Comparison of ENCODE assay signal across 20 cellular contexts in the genomic region with DNA sequence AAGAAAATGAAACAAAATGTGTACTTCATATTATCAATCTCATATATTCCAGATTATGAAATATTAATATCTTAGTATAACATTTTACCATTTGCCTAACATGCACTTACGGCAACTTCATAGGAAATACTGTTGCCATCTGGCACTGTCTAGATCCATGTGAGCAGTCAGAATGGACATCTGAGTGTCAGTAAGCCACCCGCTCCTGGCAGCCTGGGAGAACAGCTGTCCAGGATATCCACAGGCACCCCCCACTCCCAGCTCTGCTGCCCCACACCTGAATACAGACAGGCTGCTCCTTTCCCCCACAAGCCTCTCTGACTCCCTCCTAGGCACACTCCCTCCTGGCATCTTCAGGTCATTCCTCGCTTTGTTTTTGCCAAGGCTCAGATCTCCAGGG.
DNase-seq lines count a peak whose midpoint lies in the region; ATAC-seq and TF ChIP-seq lines count a peak whose summit lies in the region.
"Had no signal": no experiment of that assay in that cellular context is flagged by ENCODE, and none has a peak within 500 bp of the region (broad histone marks: within the 10 kb centered on the region; RNA-seq: fewer than 3 reads in every experiment).

No MANE protein-coding gene starts in this region.

- H3K36me3 ChIP-seq in heart right ventricle (no peaks in the 10 kb centered on the region), trophoblast cell (ENCODE audit: control insufficient read depth in 1 of 2, insufficient read depth in 2 of 2, low read length in 2 of 2) (no peaks in the 10 kb centered on the region), testis (ENCODE audit: low read depth, missing control alignments) (no peaks in the 10 kb centered on the region)

- TF ChIP-seq CTCF in heart right ventricle (IDR thresholded peaks at IDR 0.05) (no peak), testis (IDR thresholded peaks at IDR 0.05) (no peak)

- no peak overlapping the region for H4K12ac ChIP-seq in trophoblast cell (ENCODE audit: low read depth, low read length)

- H3K27ac ChIP-seq in heart right ventricle = no peak overlapping the region
- no peak overlapping the region for H3K27ac ChIP-seq in trophoblast cell (ENCODE audit: low read depth, low read length)
- no peak overlapping the region for H3K27ac ChIP-seq in testis
- H3K27ac ChIP-seq: A549, KMS-11, RWPE1 had no signal

- DNase-seq in D341Med (ENCODE audit: low spot score) (peak; percentile 58), NCI-H69 (lab: John Stamatoyannopoulos, UW) (peak; percentile 69), heart right ventricle (no peak), trophoblast cell (no peak), testis (no peak), DMS53 treated with DMSO at 0.1 percent for 48 hours (lab: John Stamatoyannopoulos, UW; ENCODE audit: unreplicated experiment) (no peak), LoVo (ENCODE audit: low spot score) (no peak)
- DNase-seq: C1 segment of cervical spinal cord, DMS153, EL, H9, NCI-H1092 treated with DMSO at 0.1 percent for 48 hours, NCI-H1694, NCI-H2107, NCI-H345, PC-3 had no signal

- no peak overlapping the region for H3K4ac ChIP-seq in trophoblast cell (ENCODE audit: low read depth, low read length)

- intact Hi-C loops in heart right ventricle (cut with DNase I) = loop anchor here in 2 of 10 donors (5.0 to 10.0 kb wide), 2 partner anchors 46 to 121 kb away; no protein-coding TSS in a partner anchor
- intact Hi-C loops in testis (cut with DNase I; ENCODE audit: low total_unique reads) = no loop called here

- no peaks in the 10 kb centered on the region for H3K79me2 ChIP-seq in trophoblast cell (ENCODE audit: control insufficient read depth, insufficient read depth, low read length, poor library complexity)

- H2BK12ac ChIP-seq in trophoblast cell (ENCODE audit: low read length) = no peak overlapping the region

- no peak overlapping the region for H2AK5ac ChIP-seq in trophoblast cell (ENCODE audit: low read length)

- ATAC-seq in heart right ventricle (peak in 5 of 8 donors; percentile 48 to 81 (median 65)), GM19397 (IDR thresholded peaks at IDR 0.05; ENCODE audit: unreplicated experiment) (no peak)
- ATAC-seq: A549, PC-3 had no signal

- H3K23ac ChIP-seq in trophoblast cell (ENCODE audit: low read length) = no peak overlapping the region

- H3K14ac ChIP-seq in trophoblast cell (ENCODE audit: low read length) = no peak overlapping the region

- H3K79me1 ChIP-seq in trophoblast cell (ENCODE audit: low read length) = peaks cover 1% of the 10 kb centered on the region

- no peak overlapping the region for H3K18ac ChIP-seq in trophoblast cell (ENCODE audit: low read length)

- no peak overlapping the region for H2BK5ac ChIP-seq in trophoblast cell (ENCODE audit: low read depth, low read length, poor library complexity)

- H3K27me3 ChIP-seq in heart right ventricle (no peaks in the 10 kb centered on the region), trophoblast cell (ENCODE audit: insufficient read depth, low read length) (no peaks in the 10 kb centered on the region), testis (no peaks in the 10 kb centered on the region)

- no peak overlapping the region for H2BK120ac ChIP-seq in trophoblast cell (ENCODE audit: insufficient read depth, low read length, poor library complexity)

- no peak for TF ChIP-seq POLR2A in testis (IDR thresholded peaks at IDR 0.05)

- H3K9me3 ChIP-seq in heart right ventricle = peaks cover 0 to 2% (median 0%) of the 10 kb centered on the region in 11 donors
- no peaks in the 10 kb centered on the region for H3K9me3 ChIP-seq in trophoblast cell (ENCODE audit: insufficient read depth, low read depth, low read length)
- H3K9me3 ChIP-seq in testis = no peaks in the 10 kb centered on the region
- H3K9me3 ChIP-seq: A549 had no signal

- no peak overlapping the region for H3K4me2 ChIP-seq in trophoblast cell (ENCODE audit: low read length)
- H3K4me2 ChIP-seq: A549, KMS-11 had no signal

- whole genome bisulfite sequencing in heart right ventricle, 2 donors = 63 to 71% methylated on average over 3 of the region's 3 CpGs
- WGBS in trophoblast cell (ENCODE audit: extremely low coverage, insufficient coverage, insufficient read length) = no CpG with 5 or more reads among the region's 3 CpGs
- 87 to 100% methylated on average over 2 to 3 of the region's 3 CpGs for WGBS in testis, 2 donors

- no peak overlapping the region for H3K9ac ChIP-seq in trophoblast cell (ENCODE audit: low read length)
- H3K9ac ChIP-seq: KMS-11 had no signal

- peak overlapping the region; percentile 19 for H4K91ac ChIP-seq in trophoblast cell (ENCODE audit: low read depth, low read length)

- H3K4me1 ChIP-seq in heart right ventricle (peaks cover 0 to 37% (median 20%) of the 10 kb centered on the region in 9 donors), trophoblast cell (ENCODE audit: control insufficient read depth in 1 of 2, insufficient read depth in 2 of 2, low read length in 2 of 2) (no peaks in the 10 kb centered on the region), testis (no peaks in the 10 kb centered on the region)
- H3K4me1 ChIP-seq: A549 had no signal

- no peak overlapping the region for H4K8ac ChIP-seq in trophoblast cell (ENCODE audit: low read depth, low read length)

- no peak overlapping the region for H2AFZ ChIP-seq in trophoblast cell (ENCODE audit: insufficient read depth, low read length, poor library complexity)

- H3K4me3 ChIP-seq in heart right ventricle (no peak overlapping the region), trophoblast cell (ENCODE audit: low read depth, low read length) (no peak overlapping the region), testis (no peak overlapping the region)
- H3K4me3 ChIP-seq: A549 had no signal

Comparison
In these comparisons a context has a peak if more than half of its experiments do, and no peak if none do; other contexts are left out.
1. DNase-seq: peak in D341Med (single experiment) and NCI-H69 (single experiment); none in heart right ventricle (0 of 2), trophoblast cell (0 of 2), testis (single experiment), DMS53 treated with DMSO at 0.1 percent for 48 hours (single experiment) and LoVo (single experiment).